25 cellular contexts compared by ENCODE assay signal in genomic region chr12:602700-603068, GRCh38.
"Had no signal": no experiment of that assay in that cellular context is flagged by ENCODE, and none has a peak within 500 bp of the region (broad histone marks: within the 10 kb centered on the region; RNA-seq: fewer than 3 reads in every experiment).

No MANE protein-coding gene starts in this region.

- H3K4me1 ChIP-seq: parathyroid adenoma, psoas muscle had no signal

- H3K9me3 ChIP-seq: ovary, psoas muscle, right lobe of liver, sigmoid colon, stomach, thoracic aorta, thyroid gland, tibial nerve, upper lobe of left lung, vagina had no signal

- H3K9ac ChIP-seq: parathyroid adenoma had no signal

- H3K36me3 ChIP-seq: ovary, right lobe of liver, sigmoid colon, stomach, thoracic aorta, thyroid gland, tibial nerve, upper lobe of left lung, vagina had no signal

- H3K79me2 ChIP-seq: parathyroid adenoma had no signal

- H2AFZ ChIP-seq: parathyroid adenoma had no signal

- DNase-seq: naive thymus-derived CD8-positive, alpha-beta T cell; nephron progenitor cell; occipital lobe; ovary; psoas muscle; right cardiac atrium; sigmoid colon; small intestine; stimulated activated CD4-positive, alpha-beta T cell treated with anti-CD3 and anti-CD28 coated beads, Interleukin-15, amount 100 ng/mL, for 24 hours; stimulated activated CD4-positive, alpha-beta T cell treated with anti-CD3 and anti-CD28 coated beads, Interleukin-2, amount 100 ng/mL, for 24 hours; stimulated activated CD4-positive, alpha-beta T cell treated with anti-CD3 and anti-CD28 coated beads, Interleukin-2, amount 100 ng/mL, for 48 hours; stimulated activated CD4-positive, alpha-beta T cell treated with anti-CD3 and anti-CD28 coated beads, Interleukin-4, amount 100 ng/mL, for 24 hours; stimulated activated naive B cell treated with anti-CD40 and anti-IgM and Interleukin-4, amounts not matched to agents 10 μg/mL and 1 μg/mL and 100 μg/mL, for 72 hours; stimulated activated naive CD4-positive, alpha-beta T cell treated with Interleukin-2 at 50 U/mL for 16 hours; stomach; thyroid gland; trophoblast cell had no signal

- H3K27me3 ChIP-seq: ovary, right lobe of liver, sigmoid colon, stomach, thyroid gland, tibial nerve, upper lobe of left lung, vagina had no signal

- H3K27ac ChIP-seq: ovary, parathyroid adenoma, psoas muscle, right lobe of liver, sigmoid colon, stomach, thoracic aorta, thyroid gland, tibial nerve, upper lobe of left lung, vagina had no signal

- ATAC-seq: naive thymus-derived CD8-positive, alpha-beta T cell; natural killer cell treated with Interleukin-12 subunit alpha and Interleukin-12 subunit beta and Interleukin-15 and Interleukin-18, amount 100 ng/mL, for 72 hours; psoas muscle; right cardiac atrium; stimulated activated effector memory CD8-positive, alpha-beta T cell treated with anti-CD3 and anti-CD28 coated beads, Interleukin-12 subunit alpha, Interleukin-12 subunit beta, amount 100 ng/mL, for 72 hours; stimulated activated naive B cell treated with anti-CD40 and anti-IgM and Interleukin-4, amounts not matched to agents 10 μg/mL and 1 μg/mL and 100 μg/mL, for 72 hours had no signal

- H3K4me3 ChIP-seq: ovary, psoas muscle, right lobe of liver, sigmoid colon, stomach, thoracic aorta, thyroid gland, tibial nerve, upper lobe of left lung, vagina had no signal
